9 cellular contexts compared by ENCODE assay signal in the genomic region with DNA sequence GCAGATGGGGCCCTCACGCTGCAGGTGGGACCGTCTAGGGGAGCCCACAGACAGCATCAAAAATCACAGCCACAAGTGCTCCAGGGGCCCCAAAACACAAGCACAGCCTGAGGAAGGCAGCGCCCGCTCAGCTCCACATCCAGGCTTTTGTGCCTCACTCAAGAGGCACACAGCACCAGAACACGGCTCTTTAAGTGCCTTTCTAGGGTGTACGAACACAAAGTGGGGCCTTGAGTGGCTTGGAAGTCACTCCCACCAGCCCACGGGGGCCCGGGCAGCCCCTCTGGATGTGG.
DNase-seq lines count a peak whose midpoint lies in the region; ATAC-seq and TF ChIP-seq lines count a peak whose summit lies in the region.
"Had no signal": no experiment of that assay in that cellular context is flagged by ENCODE, and none has a peak within 500 bp of the region (broad histone marks: within the 10 kb centered on the region; RNA-seq: fewer than 3 reads in every experiment).

No MANE protein-coding gene starts in this region.

- no peak for TF ChIP-seq CTCF in nephron (IDR thresholded peaks at IDR 0.05; ENCODE audit: unreplicated experiment in 3 of 3)

- ATAC-seq in GM18517 (IDR thresholded peaks at IDR 0.05; ENCODE audit: unreplicated experiment): no peak
- no peak for ATAC-seq in HG03571 (IDR thresholded peaks at IDR 0.05; ENCODE audit: unreplicated experiment)

- H3K9me3 Mint-ChIP-seq in nephron: no peaks in the 10 kb centered on the region
- H3K9me3 Mint-ChIP-seq in T-helper 2 cell treated with Interferon-gamma antibody and Interleukin-4, amounts not matched to agents 5 μg/mL and 100 μg/mL, for 36 hours: no peaks in the 10 kb centered on the region

- H3K36me3 ChIP-seq in NT2/D1 (ENCODE audit: insufficient read depth, insufficient read length, low read length) (peaks cover 2% of the 10 kb centered on the region), endocrine pancreas (ENCODE audit: control insufficient read depth, insufficient read depth, low read length) (no peaks in the 10 kb centered on the region)

- peak overlapping the region in 2 of 3 experiments; percentile 60 to 62 for H3K4me3 Mint-ChIP-seq in nephron
- H3K4me3 Mint-ChIP-seq in T-helper 2 cell treated with Interferon-gamma antibody and Interleukin-4, amounts not matched to agents 5 μg/mL and 100 μg/mL, for 36 hours: no peak overlapping the region

- H3K4me1 ChIP-seq in NT2/D1 (ENCODE audit: insufficient read depth, insufficient read length) (peaks cover 12% of the 10 kb centered on the region), endocrine pancreas (ENCODE audit: control insufficient read depth, insufficient read depth, low read length) (no peaks in the 10 kb centered on the region)

- no peaks in the 10 kb centered on the region for H3K27me3 Mint-ChIP-seq in nephron (ENCODE audit: low read depth)
- peaks cover 14% of the 10 kb centered on the region for H3K27me3 Mint-ChIP-seq in T-helper 2 cell treated with Interferon-gamma antibody and Interleukin-4, amounts not matched to agents 5 μg/mL and 100 μg/mL, for 36 hours (ENCODE audit: low read depth)

- DNase-seq in NT2/D1 (ENCODE audit: low read depth, low spot score) (no peak), NCI-H446 treated with DMSO at 0.1 percent for 48 hours (lab: John Stamatoyannopoulos, UW) (no peak)
- DNase-seq in T-helper 2 cell treated with Interferon-gamma antibody and Interleukin-4, amounts not matched to agents 5 μg/mL and 100 μg/mL, for 36 hours (ENCODE audit: low spot score): no peak
- DNase-seq: NCI-H2029 treated with DMSO at 0.1 percent for 48 hours had no signal

- H3K4me1 Mint-ChIP-seq in nephron: peaks cover 66% of the 10 kb centered on the region
- H3K4me1 Mint-ChIP-seq in T-helper 2 cell treated with Interferon-gamma antibody and Interleukin-4, amounts not matched to agents 5 μg/mL and 100 μg/mL, for 36 hours (ENCODE audit: low read depth): peaks cover 5% of the 10 kb centered on the region

- peaks cover 8% of the 10 kb centered on the region for H3K36me3 Mint-ChIP-seq in nephron (ENCODE audit: low read depth)
- H3K36me3 Mint-ChIP-seq in T-helper 2 cell treated with Interferon-gamma antibody and Interleukin-4, amounts not matched to agents 5 μg/mL and 100 μg/mL, for 36 hours (ENCODE audit: low read depth): no peaks in the 10 kb centered on the region

- H3K27me3 ChIP-seq in NT2/D1 (ENCODE audit: insufficient read depth, insufficient read length) (no peaks in the 10 kb centered on the region), endocrine pancreas (ENCODE audit: control insufficient read depth, insufficient read depth, low read length) (no peaks in the 10 kb centered on the region)

- H3K9me3 ChIP-seq in NT2/D1 (ENCODE audit: insufficient read depth, low read length) (no peaks in the 10 kb centered on the region), endocrine pancreas (ENCODE audit: control insufficient read depth, low read length) (no peaks in the 10 kb centered on the region)

- peak overlapping the region; percentile 99 for H3K27ac ChIP-seq in temporal lobe (ENCODE audit: low read depth, low read length)

- H3K4me3 ChIP-seq in NT2/D1 (ENCODE audit: insufficient read length, low read depth) (no peak overlapping the region), endocrine pancreas (ENCODE audit: control insufficient read depth, insufficient read depth, low read length) (no peak overlapping the region)

- H3K9ac ChIP-seq in NT2/D1 (ENCODE audit: insufficient read length, low read depth): peak overlapping the region; percentile 4
- peak overlapping the region; percentile 44 for H3K9ac ChIP-seq in endocrine pancreas (ENCODE audit: control insufficient read depth, insufficient read depth, low read length)

- peak overlapping the region; percentile 31 to 83 (median 71) for H3K27ac Mint-ChIP-seq in nephron
- no peak overlapping the region for H3K27ac Mint-ChIP-seq in T-helper 2 cell treated with Interferon-gamma antibody and Interleukin-4, amounts not matched to agents 5 μg/mL and 100 μg/mL, for 36 hours
